Comparison of ENCODE assay signal across 8 cellular contexts in the genomic region with DNA sequence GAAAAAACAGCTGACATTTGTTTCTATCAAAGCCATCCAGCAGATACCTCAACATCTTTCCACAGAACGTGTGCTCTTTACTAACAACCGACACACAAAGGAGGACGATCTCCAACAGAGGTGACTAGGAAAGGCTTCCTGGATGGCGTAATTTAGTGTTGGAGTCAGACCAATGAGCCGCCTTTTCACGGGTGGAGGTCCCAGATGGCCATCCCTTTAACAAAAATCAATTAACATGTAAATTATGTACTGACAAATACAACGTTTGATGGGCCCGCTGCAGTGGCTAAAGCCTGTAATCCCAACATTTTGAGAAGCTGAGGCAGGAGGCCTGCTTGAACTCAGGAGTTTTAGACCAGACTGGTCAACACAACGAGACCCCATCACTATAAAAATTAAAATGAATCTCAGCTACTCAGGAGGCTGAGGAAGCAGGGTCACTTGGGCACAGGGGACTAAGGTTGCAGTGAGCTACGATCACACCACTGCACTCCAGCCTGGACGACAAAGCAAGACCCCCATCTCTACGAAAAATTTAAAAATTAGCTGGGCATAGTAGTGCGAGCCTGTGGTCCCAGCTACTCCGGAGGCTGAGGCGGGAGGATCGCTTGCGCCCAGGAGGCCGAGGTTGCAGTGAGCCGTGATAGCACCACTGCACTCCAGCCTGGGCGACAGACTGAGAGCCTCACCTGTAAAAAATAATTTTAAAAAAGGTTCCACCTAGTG. TPM values are rescaled to one million over a fixed set of nuclear protein-coding genes. Genes with fewer than 3 reads are reported as not detected.
DNase-seq lines count a peak whose midpoint lies in the region; ATAC-seq and TF ChIP-seq lines count a peak whose summit lies in the region.

No MANE protein-coding gene starts in this region.

- H3K9me3 ChIP-seq in WERI-Rb-1 (ENCODE audit: severe bottlenecking) (no peaks in the 10 kb centered on the region), gastroesophageal sphincter (no peaks in the 10 kb centered on the region), skeletal muscle satellite cell (replicated peaks; ENCODE audit: low read length) (no peaks in the 10 kb centered on the region)

- H3K4me3 ChIP-seq in WERI-Rb-1 (ENCODE audit: low read depth, low read length) (peak overlapping the region; percentile 52), gastroesophageal sphincter (peak overlapping the region; percentile 79 to 99), skeletal muscle satellite cell (ENCODE audit: low read length) (peak overlapping the region; percentile 97)

- WGBS in gastroesophageal sphincter (ENCODE audit: low coverage in 1 of 2), 2 donors, result 67% methylated on average over 13 to 19 of the region's 20 CpGs

- H3K27ac Mint-ChIP-seq in HFFc6, result peak overlapping the region; percentile 91

- H3K27ac ChIP-seq in WERI-Rb-1, result peak overlapping the region; percentile 92
- H3K27ac ChIP-seq in gastroesophageal sphincter, result peak overlapping the region; percentile 87 to 100 (median 98)

- no peak for ATAC-seq in gastroesophageal sphincter
- no peak for ATAC-seq in GM19463 (IDR thresholded peaks at IDR 0.05; ENCODE audit: unreplicated experiment)
- no peak for ATAC-seq in GM19395 (IDR thresholded peaks at IDR 0.05; ENCODE audit: unreplicated experiment)

- no peaks in the 10 kb centered on the region for H3K9me3 Mint-ChIP-seq in HFFc6

- no peak for TF ChIP-seq POLR2A in gastroesophageal sphincter (IDR thresholded peaks at IDR 0.05)

- H3K4me1 ChIP-seq in gastroesophageal sphincter, result peaks cover 0 to 32% (median 5%) of the 10 kb centered on the region in 3 donors
- peaks cover 26% of the 10 kb centered on the region for H3K4me1 ChIP-seq in skeletal muscle satellite cell (ENCODE audit: control insufficient read depth, insufficient read depth, low read length)

- no peak for TF ChIP-seq EP300 in gastroesophageal sphincter (IDR thresholded peaks at IDR 0.05)

- H3K4me3 Mint-ChIP-seq in HFFc6, result peak overlapping the region; percentile 92

- H3K27me3 ChIP-seq in WERI-Rb-1 (ENCODE audit: insufficient read depth, low read depth, severe bottlenecking) (no peaks in the 10 kb centered on the region), gastroesophageal sphincter (no peaks in the 10 kb centered on the region), skeletal muscle satellite cell (ENCODE audit: control insufficient read depth, insufficient read depth, low read length) (no peaks in the 10 kb centered on the region)

- H3K4me1 Mint-ChIP-seq in HFFc6 (ENCODE audit: low read depth), result peaks cover 34% of the 10 kb centered on the region

- peak overlapping the region; percentile 100 for H3K9ac ChIP-seq in skeletal muscle satellite cell (ENCODE audit: low read depth, low read length)

- peak overlapping the region; percentile 91 for H3K4me2 ChIP-seq in skeletal muscle satellite cell (ENCODE audit: low read length)

- H3K36me3 ChIP-seq in WERI-Rb-1, result peaks cover 11% of the 10 kb centered on the region
- H3K36me3 ChIP-seq in gastroesophageal sphincter, result peaks cover 0 to 7% of the 10 kb centered on the region in 2 donors
- peaks cover 17% of the 10 kb centered on the region for H3K36me3 ChIP-seq in skeletal muscle satellite cell (ENCODE audit: insufficient read depth, low read length)

- H3K36me3 Mint-ChIP-seq in HFFc6 (ENCODE audit: low read depth), result peaks cover 17% of the 10 kb centered on the region

- DNase-seq in HFFc6 (no peak), WERI-Rb-1 (no peak), AG08395 (ENCODE audit: low spot score) (no peak)
- DNase-seq in activated effector memory CD4-positive, alpha-beta T cell treated with Interleukin-2 at 50 U/mL for 16 hours, result no peak

- TF ChIP-seq CTCF in HFFc6 (IDR thresholded peaks at IDR 0.05) (no peak), WERI-Rb-1 (IDR thresholded peaks at IDR 0.05; ENCODE audit: low read depth, low read length) (no peak), gastroesophageal sphincter (IDR thresholded peaks at IDR 0.05) (no peak)

- no peaks in the 10 kb centered on the region for H3K27me3 Mint-ChIP-seq in HFFc6 (ENCODE audit: insufficient read depth)

RNA-seq across cellular contexts. Expression of a gene that starts 1.2 kb away (rescaled TPM):
- total RNA-seq in HFFc6 (2021; fragmentation: NEBNext Ultra II Directional; extraction: Animal tissue kit (Norgen Biotek cat#: 25700)), result 10 to 100 TPM; 23.5 to 32.7 (median 26.5) TPM
- total RNA-seq in gastroesophageal sphincter, result 10 to 100 TPM; 12.9 to 34.1 (median 18.5) TPM
- 28.6 and 37.5 TPM in 2 replicates for total RNA-seq in skeletal muscle satellite cell (2012; rRNA removed)

RNA-seq across cellular contexts. Expression of a gene that starts 59.0 kb away (rescaled TPM):
- total RNA-seq in HFFc6 (2021; fragmentation: NEBNext Ultra II Directional; extraction: Animal tissue kit (Norgen Biotek cat#: 25700)), result 10 to 100 TPM; 13.0 to 18.3 (median 16.0) TPM
- 10 to 100 TPM; 13.9 to 28.8 (median 22.3) TPM for total RNA-seq in gastroesophageal sphincter
- 8.3 and 8.6 TPM in 2 replicates for total RNA-seq in skeletal muscle satellite cell (2012; rRNA removed)
